ENCODE assay signal across 11 cellular contexts in genomic region chr9:570187-570586, GRCh38.
"Had no signal": no experiment of that assay in that cellular context is flagged by ENCODE, and none has a peak within 500 bp of the region (broad histone marks: within the 10 kb centered on the region; RNA-seq: fewer than 3 reads in every experiment).

No MANE protein-coding gene starts in this region.

- H3K27ac Mint-ChIP-seq: activated naive CD4-positive, alpha-beta T cell treated with anti-CD3 and anti-CD28 coated beads, Interleukin-2, amount 50 U/mL, for 24 hours; T-helper 1 cell treated with Interleukin-12 subunit alpha and Interleukin-12 subunit beta and Interleukin-4 antibody, amounts not matched to agents 30 μg/mL and 1 μg/mL, for 36 hours had no signal

- H3K4me3 ChIP-seq: tibial nerve, vagina had no signal

- H3K27me3 ChIP-seq: tibial nerve, vagina had no signal

- FAIRE-seq: endometrium, small intestine had no signal

- H3K9me3 ChIP-seq: vagina had no signal

- H3K9me3 Mint-ChIP-seq: activated naive CD4-positive, alpha-beta T cell treated with anti-CD3 and anti-CD28 coated beads, Interleukin-2, amount 50 U/mL, for 24 hours; T-helper 1 cell treated with Interleukin-12 subunit alpha and Interleukin-12 subunit beta and Interleukin-4 antibody, amounts not matched to agents 30 μg/mL and 1 μg/mL, for 36 hours had no signal

- H3K36me3 ChIP-seq: tibial nerve, vagina had no signal

- DNase-seq: activated CD4-positive, CD25-positive, alpha-beta regulatory T cell; activated effector memory CD4-positive, alpha-beta T cell treated with Interleukin-2 at 50 U/mL for 16 hours; foreskin melanocyte; islet precursor cell; small intestine had no signal

- H3K27me3 Mint-ChIP-seq: activated naive CD4-positive, alpha-beta T cell treated with anti-CD3 and anti-CD28 coated beads, Interleukin-2, amount 50 U/mL, for 24 hours; brain had no signal

- H3K4me3 Mint-ChIP-seq: activated naive CD4-positive, alpha-beta T cell treated with anti-CD3 and anti-CD28 coated beads, Interleukin-2, amount 50 U/mL, for 24 hours; T-helper 1 cell treated with Interleukin-12 subunit alpha and Interleukin-12 subunit beta and Interleukin-4 antibody, amounts not matched to agents 30 μg/mL and 1 μg/mL, for 36 hours had no signal

- H3K27ac ChIP-seq: vagina had no signal

- H3K4me1 ChIP-seq: vagina had no signal
